In genomic region chr12:123253606-123254459, GRCh38 we compare ENCODE assay signal across 12 cellular contexts. TPM values are rescaled to one million over a fixed set of nuclear protein-coding genes. Genes with fewer than 3 reads are reported as not detected.
A peak's percentile ranks its signal among the peaks of the same experiment; 100 is the strongest.
DNase-seq lines count a peak whose midpoint lies in the region; ATAC-seq and TF ChIP-seq lines count a peak whose summit lies in the region.
"Had no signal": no experiment of that assay in that cellular context is flagged by ENCODE, and none has a peak within 500 bp of the region (broad histone marks: within the 10 kb centered on the region; RNA-seq: fewer than 3 reads in every experiment).

No MANE protein-coding gene starts in this region.

- TF ChIP-seq CTCF in heart right ventricle (IDR thresholded peaks at IDR 0.05) (no peak), gastrocnemius medialis (IDR thresholded peaks at IDR 0.05 in 4 of 5, conservative IDR thresholded peaks at IDR 0.05 in 1 of 5) (no peak)

- peaks cover 2% of the 10 kb centered on the region for H3K36me3 Mint-ChIP-seq in activated naive CD8-positive, alpha-beta T cell
- H3K36me3 Mint-ChIP-seq in activated CD4-positive, alpha-beta T cell treated with anti-CD3 and anti-CD28 coated beads, Interleukin-2, amount 10 ng/mL, durations not matched to agents 7 days and 5 days (ENCODE audit: low read depth) = peaks cover 40% of the 10 kb centered on the region

- ATAC-seq in heart right ventricle (peak; percentile 63 to 87 (median 78)), gastrocnemius medialis (peak; percentile 38 to 51), GM21367 (IDR thresholded peaks at IDR 0.05; ENCODE audit: unreplicated experiment) (no peak)

- peaks cover 15% of the 10 kb centered on the region; the same call in 1 of the 2 replicates for H3F3A ChIP-seq in GM23248 (ENCODE audit: insufficient read depth)

- no peaks in the 10 kb centered on the region for H3K9me3 ChIP-seq in GM23248 (ENCODE audit: low read depth)
- no peaks in the 10 kb centered on the region for H3K9me3 ChIP-seq in heart right ventricle
- no peaks in the 10 kb centered on the region for H3K9me3 ChIP-seq in gastrocnemius medialis

- POLR2A ChIA-PET in activated CD4-positive, alpha-beta T cell treated with anti-CD3 and anti-CD28 coated beads, Interleukin-2, amount 10 ng/mL, durations not matched to agents 7 days and 5 days (lab: Charles Lee) = no interaction called here

- no peak for TF ChIP-seq POLR2A in gastrocnemius medialis (IDR thresholded peaks at IDR 0.05)

- H2AFZ ChIP-seq in GM23248 = no peak overlapping the region

- no peak overlapping the region for H3K4me3 Mint-ChIP-seq in activated naive CD8-positive, alpha-beta T cell
- H3K4me3 Mint-ChIP-seq in activated CD4-positive, alpha-beta T cell treated with anti-CD3 and anti-CD28 coated beads, Interleukin-2, amount 10 ng/mL, durations not matched to agents 7 days and 5 days = no peak overlapping the region
- H3K4me3 Mint-ChIP-seq: activated CD4-positive, alpha-beta T cell treated with anti-CD3 and anti-CD28 coated beads, Interleukin-2, amount 10 ng/mL, durations not matched to agents 24 days and 14 days had no signal

- H3K9me3 Mint-ChIP-seq in activated naive CD8-positive, alpha-beta T cell (ENCODE audit: low read depth) = no peaks in the 10 kb centered on the region
- H3K9me3 Mint-ChIP-seq in activated CD4-positive, alpha-beta T cell treated with anti-CD3 and anti-CD28 coated beads, Interleukin-2, amount 10 ng/mL, durations not matched to agents 7 days and 5 days = no peaks in the 10 kb centered on the region
- H3K9me3 Mint-ChIP-seq: activated CD4-positive, alpha-beta T cell treated with anti-CD3 and anti-CD28 coated beads, Interleukin-2, amount 10 ng/mL, durations not matched to agents 24 days and 14 days had no signal

- intact Hi-C loops in heart right ventricle (cut with DNase I) (no loop called here), gastrocnemius medialis (cut with DNase I; ENCODE audit: low total_unique reads) (no loop called here)

- H3K27me3 Mint-ChIP-seq in activated naive CD8-positive, alpha-beta T cell = no peaks in the 10 kb centered on the region
- no peaks in the 10 kb centered on the region for H3K27me3 Mint-ChIP-seq in activated CD4-positive, alpha-beta T cell treated with anti-CD3 and anti-CD28 coated beads, Interleukin-2, amount 10 ng/mL, durations not matched to agents 7 days and 5 days
- H3K27me3 Mint-ChIP-seq: activated CD4-positive, alpha-beta T cell treated with anti-CD3 and anti-CD28 coated beads, Interleukin-2, amount 10 ng/mL, durations not matched to agents 24 days and 14 days had no signal

- CTCF ChIA-PET in activated CD4-positive, alpha-beta T cell treated with anti-CD3 and anti-CD28 coated beads, Interleukin-2, amount 10 ng/mL, durations not matched to agents 7 days and 5 days (lab: Charles Lee) = interaction anchor here (0.5 to 1.4 kb wide), 2 partner anchors 11 to 785 kb away, joined by 3 to 4 read pairs; no protein-coding TSS in a partner anchor

- no peak for DNase-seq in GM23248
- DNase-seq in heart right ventricle = peak; percentile 45 to 61
- peak in 1 of 2 donors; percentile 41 for DNase-seq in gastrocnemius medialis
- no peak for DNase-seq in stimulated activated naive CD4-positive, alpha-beta T cell treated with Interleukin-2 at 50 U/mL for 16 hours (lab: John Stamatoyannopoulos, UW)
- no peak for DNase-seq in activated CD4-positive, alpha-beta T cell treated with anti-CD3 and anti-CD28 coated beads, Interleukin-2, amount 10 ng/mL, durations not matched to agents 7 days and 5 days
- DNase-seq in activated T-cell treated with anti-CD3 and anti-CD28 coated beads, Interleukin-2, amount 50 U/mL, for 1 hour = no peak
- DNase-seq: activated CD4-positive, alpha-beta T cell treated with anti-CD3 and anti-CD28 coated beads, Interleukin-2, amount 10 ng/mL, durations not matched to agents 24 days and 14 days; activated gamma-delta T cell; NCI-H1417 treated with DMSO at 0.1 percent for 48 hours; SW 1271 had no signal

- H3K79me2 ChIP-seq in GM23248 (ENCODE audit: insufficient read depth) = peaks cover 87% of the 10 kb centered on the region

- H3K36me3 ChIP-seq in GM23248 (ENCODE audit: low read depth) (peaks cover 30% of the 10 kb centered on the region), heart right ventricle (peaks cover 0 to 81% (median 20%) of the 10 kb centered on the region in 9 donors), gastrocnemius medialis (peaks cover 0 to 37% of the 10 kb centered on the region in 2 donors)

- H3K9ac ChIP-seq in GM23248 = no peak overlapping the region

- no peaks in the 10 kb centered on the region for H3K9me2 ChIP-seq in GM23248 (ENCODE audit: insufficient read depth)

- H3K27ac Mint-ChIP-seq in activated naive CD8-positive, alpha-beta T cell = peak overlapping the region; percentile 70
- H3K27ac Mint-ChIP-seq in activated CD4-positive, alpha-beta T cell treated with anti-CD3 and anti-CD28 coated beads, Interleukin-2, amount 10 ng/mL, durations not matched to agents 7 days and 5 days = no peak overlapping the region
- H3K27ac Mint-ChIP-seq: activated CD4-positive, alpha-beta T cell treated with anti-CD3 and anti-CD28 coated beads, Interleukin-2, amount 10 ng/mL, durations not matched to agents 24 days and 14 days had no signal

- 36 to 40% methylated on average over 24 of the region's 24 CpGs for WGBS in GM23248 (ENCODE audit: low coverage in 1 of 2, low lambda C conversion rate in 2 of 2, missing lambda C conversion rate in 2 of 2), 2 experiments
- WGBS in heart right ventricle, 2 donors = 69 to 72% methylated on average over 24 of the region's 24 CpGs

- H3K4me1 Mint-ChIP-seq in activated naive CD8-positive, alpha-beta T cell (ENCODE audit: low read depth) = peaks cover 40% of the 10 kb centered on the region
- H3K4me1 Mint-ChIP-seq in activated CD4-positive, alpha-beta T cell treated with anti-CD3 and anti-CD28 coated beads, Interleukin-2, amount 10 ng/mL, durations not matched to agents 7 days and 5 days = peaks cover 18% of the 10 kb centered on the region

- H3K27me3 ChIP-seq in GM23248 (replicated peaks; ENCODE audit: insufficient read depth) = no peaks in the 10 kb centered on the region
- H3K27me3 ChIP-seq in heart right ventricle = no peaks in the 10 kb centered on the region
- no peaks in the 10 kb centered on the region for H3K27me3 ChIP-seq in gastrocnemius medialis

- in situ Hi-C loops in GM23248 (cut with MboI) (no loop called here), gastrocnemius medialis (cut with MboI; ENCODE audit: low sequenced_read_pairs in 4 of 4) (no loop called here)

- H3K4me3 ChIP-seq in GM23248 (no peak overlapping the region), heart right ventricle (no peak overlapping the region), gastrocnemius medialis (no peak overlapping the region)

- H3K4me1 ChIP-seq in GM23248 (ENCODE audit: insufficient read depth) (no peaks in the 10 kb centered on the region), heart right ventricle (peaks cover 11 to 40% (median 18%) of the 10 kb centered on the region in 9 donors), gastrocnemius medialis (peaks cover 34 to 42% of the 10 kb centered on the region in 2 donors)

- H3K27ac ChIP-seq in GM23248 = 0 out of 2 replicates have a peak overlapping the region, but pooled peaks have one; percentile 8
- H3K27ac ChIP-seq in heart right ventricle = peak overlapping the region in 2 of 10 donors; percentile 1 to 15
- peak overlapping the region; percentile 11 to 59 (median 48) for H3K27ac ChIP-seq in gastrocnemius medialis

- no peaks in the 10 kb centered on the region for H4K20me1 ChIP-seq in GM23248 (ENCODE audit: insufficient read depth)

- H3K4me2 ChIP-seq in GM23248 (ENCODE audit: unreplicated experiment) = no peak overlapping the region

RNA-seq across cellular contexts. Expression of gene CDK2AP1, which starts 17.8 kb away (rescaled TPM):
- 425 and 481 TPM in 2 replicates for total RNA-seq in GM23248 (2014; rRNA removed; shearing (Covaris generic))
- 91.0 and 95.0 TPM in 2 replicates for polyA plus RNA-seq in GM23248 (2016; fragmentation: Nextera tagmentation; extraction: Ambion mirVana)
- 10 to 100 TPM; 55.6 to 80.5 (median 63.4) TPM for total RNA-seq in heart right ventricle
- polyA plus RNA-seq in heart right ventricle = 100 to 1,000 TPM in 1 of 2 donors, 10 to 100 TPM in 1; 83.1 to 188 TPM
- total RNA-seq in gastrocnemius medialis = 10 to 100 TPM; 34.2 to 65.7 (median 60.2) TPM
- total RNA-seq in activated CD4-positive, alpha-beta T cell treated with anti-CD3 and anti-CD28 coated beads, Interleukin-2, amount 10 ng/mL, durations not matched to agents 7 days and 5 days = 10 to 100 TPM; 28.7 to 34.3 TPM

RNA-seq across cellular contexts. Expression of gene MTRFR, which starts 20.6 kb away (rescaled TPM):
- 3.7 and 7.5 TPM in 2 replicates for total RNA-seq in GM23248 (2014; rRNA removed; shearing (Covaris generic))
- polyA plus RNA-seq in GM23248 (2016; fragmentation: Nextera tagmentation; extraction: Ambion mirVana) (21.3 and 22.9 TPM in 2 replicates), heart right ventricle (10 to 100 TPM; 12.1 to 20.9 TPM)
- total RNA-seq in heart right ventricle (10 to 100 TPM in 8 of 10 donors, 1 to 10 TPM in 2; 9.5 to 12.1 (median 10.8) TPM), gastrocnemius medialis (10 to 100 TPM in 1 of 4 donors, 1 to 10 TPM in 3; 4.7 to 14.1 (median 5.6) TPM)
- total RNA-seq in activated CD4-positive, alpha-beta T cell treated with anti-CD3 and anti-CD28 coated beads, Interleukin-2, amount 10 ng/mL, durations not matched to agents 7 days and 5 days = 10 to 100 TPM; 29.2 to 30.8 TPM

RNA-seq across cellular contexts. Expression of gene MPHOSPH9, which starts 20.9 kb away (rescaled TPM):
- total RNA-seq in GM23248 (2014; rRNA removed; shearing (Covaris generic)) = 26.6 and 51.6 TPM in 2 replicates
- polyA plus RNA-seq in GM23248 (2016; fragmentation: Nextera tagmentation; extraction: Ambion mirVana) (11.3 and 18.0 TPM in 2 replicates), heart right ventricle (10 to 100 TPM in 1 of 2 donors, 1 to 10 TPM in 1; 4.1 to 11.3 TPM)
- total RNA-seq in heart right ventricle (10 to 100 TPM; 19.7 to 33.6 (median 27.1) TPM), gastrocnemius medialis (10 to 100 TPM in 3 of 4 donors, 1 to 10 TPM in 1; 8.5 to 35.4 (median 12.7) TPM)
- total RNA-seq in activated CD4-positive, alpha-beta T cell treated with anti-CD3 and anti-CD28 coated beads, Interleukin-2, amount 10 ng/mL, durations not matched to agents 7 days and 5 days = 100 to 1,000 TPM; 134 to 162 TPM

Comparison
In these comparisons a context has a peak if more than half of its experiments do, and no peak if none do; other contexts are left out.
1. DNase-seq: peak in heart right ventricle (2 of 2); none in GM23248 (single experiment), stimulated activated naive CD4-positive, alpha-beta T cell treated with Interleukin-2 at 50 U/mL for 16 hours (single experiment), activated CD4-positive, alpha-beta T cell treated with anti-CD3 and anti-CD28 coated beads, Interleukin-2, amount 10 ng/mL, durations not matched to agents 7 days and 5 days (single experiment) and activated T-cell treated with anti-CD3 and anti-CD28 coated beads, Interleukin-2, amount 50 U/mL, for 1 hour (single experiment).